Comparison of ENCODE assay signal across 1 cellular context in the genomic region with DNA sequence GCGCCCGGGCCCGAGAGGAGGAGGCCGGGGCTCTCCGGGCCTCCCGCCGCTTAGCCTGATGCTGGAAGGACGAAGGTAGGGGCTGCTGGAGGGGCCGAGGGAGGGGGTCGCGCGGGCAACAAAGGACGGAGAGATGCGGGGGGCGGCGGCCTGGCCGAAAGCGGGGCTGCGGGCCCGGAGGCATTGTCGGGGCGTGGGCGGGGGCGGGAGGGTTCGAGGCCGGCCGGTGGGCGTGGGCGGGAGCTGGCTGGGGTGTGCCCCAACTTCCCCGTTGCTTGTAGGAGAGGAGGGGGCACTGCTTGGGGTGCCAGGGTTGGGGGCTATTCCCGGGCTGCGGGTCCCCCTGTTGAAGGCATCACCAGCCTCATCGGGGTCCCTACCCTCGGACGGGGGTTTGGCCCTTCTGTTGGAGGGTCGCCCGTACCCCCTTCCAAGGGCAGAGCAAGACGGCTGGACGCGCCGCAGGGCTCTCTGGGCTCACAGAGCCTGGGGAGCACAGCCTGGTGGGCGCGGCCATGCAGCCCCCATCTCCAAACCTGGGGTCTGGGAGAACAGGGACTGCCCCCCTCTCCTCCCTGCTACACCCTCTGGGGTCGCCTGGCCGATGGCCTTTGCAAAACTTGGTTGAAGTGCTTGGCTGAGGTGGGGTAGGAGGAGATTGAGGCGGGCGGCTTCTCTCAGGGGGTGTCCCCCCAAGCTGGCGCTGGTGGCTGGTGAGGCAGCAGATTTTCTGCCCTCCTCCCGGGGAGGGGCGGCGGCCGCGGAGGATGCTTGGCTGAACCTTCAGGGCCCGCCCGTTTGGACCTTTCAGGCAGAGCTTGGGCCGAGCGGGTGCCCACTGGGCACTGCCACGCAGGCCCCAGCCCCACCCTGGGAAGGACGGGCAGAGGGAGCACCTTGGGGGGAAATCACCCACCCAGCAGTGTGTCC.
TF ChIP-seq lines count a peak whose summit lies in the region.

No MANE protein-coding gene starts in this region.

TF ChIP-seq in SK-N-SH treated with all-trans-retinoic acid at 6 μM for 48 hours, 23 proteins besides CTCF, POLR2A, EP300 and RAD21 (continued from another document):
- TF ChIP-seq, protein P1, sequence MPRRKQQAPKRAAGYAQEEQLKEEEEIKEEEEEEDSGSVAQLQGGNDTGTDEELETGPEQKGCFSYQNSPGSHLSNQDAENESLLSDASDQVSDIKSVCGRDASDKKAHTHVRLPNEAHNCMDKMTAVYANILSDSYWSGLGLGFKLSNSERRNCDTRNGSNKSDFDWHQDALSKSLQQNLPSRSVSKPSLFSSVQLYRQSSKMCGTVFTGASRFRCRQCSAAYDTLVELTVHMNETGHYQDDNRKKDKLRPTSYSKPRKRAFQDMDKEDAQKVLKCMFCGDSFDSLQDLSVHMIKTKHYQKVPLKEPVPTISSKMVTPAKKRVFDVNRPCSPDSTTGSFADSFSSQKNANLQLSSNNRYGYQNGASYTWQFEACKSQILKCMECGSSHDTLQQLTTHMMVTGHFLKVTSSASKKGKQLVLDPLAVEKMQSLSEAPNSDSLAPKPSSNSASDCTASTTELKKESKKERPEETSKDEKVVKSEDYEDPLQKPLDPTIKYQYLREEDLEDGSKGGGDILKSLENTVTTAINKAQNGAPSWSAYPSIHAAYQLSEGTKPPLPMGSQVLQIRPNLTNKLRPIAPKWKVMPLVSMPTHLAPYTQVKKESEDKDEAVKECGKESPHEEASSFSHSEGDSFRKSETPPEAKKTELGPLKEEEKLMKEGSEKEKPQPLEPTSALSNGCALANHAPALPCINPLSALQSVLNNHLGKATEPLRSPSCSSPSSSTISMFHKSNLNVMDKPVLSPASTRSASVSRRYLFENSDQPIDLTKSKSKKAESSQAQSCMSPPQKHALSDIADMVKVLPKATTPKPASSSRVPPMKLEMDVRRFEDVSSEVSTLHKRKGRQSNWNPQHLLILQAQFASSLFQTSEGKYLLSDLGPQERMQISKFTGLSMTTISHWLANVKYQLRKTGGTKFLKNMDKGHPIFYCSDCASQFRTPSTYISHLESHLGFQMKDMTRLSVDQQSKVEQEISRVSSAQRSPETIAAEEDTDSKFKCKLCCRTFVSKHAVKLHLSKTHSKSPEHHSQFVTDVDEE (CRISPR knock-in tag; IDR thresholded peaks at IDR 0.05), result no peak
- TF ChIP-seq, protein P2, sequence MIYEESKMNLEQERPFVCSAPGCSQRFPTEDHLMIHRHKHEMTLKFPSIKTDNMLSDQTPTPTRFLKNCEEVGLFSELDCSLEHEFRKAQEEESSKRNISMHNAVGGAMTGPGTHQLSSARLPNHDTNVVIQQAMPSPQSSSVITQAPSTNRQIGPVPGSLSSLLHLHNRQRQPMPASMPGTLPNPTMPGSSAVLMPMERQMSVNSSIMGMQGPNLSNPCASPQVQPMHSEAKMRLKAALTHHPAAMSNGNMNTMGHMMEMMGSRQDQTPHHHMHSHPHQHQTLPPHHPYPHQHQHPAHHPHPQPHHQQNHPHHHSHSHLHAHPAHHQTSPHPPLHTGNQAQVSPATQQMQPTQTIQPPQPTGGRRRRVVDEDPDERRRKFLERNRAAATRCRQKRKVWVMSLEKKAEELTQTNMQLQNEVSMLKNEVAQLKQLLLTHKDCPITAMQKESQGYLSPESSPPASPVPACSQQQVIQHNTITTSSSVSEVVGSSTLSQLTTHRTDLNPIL (CRISPR knock-in tag; IDR thresholded peaks at IDR 0.05; ENCODE audit: low read depth), result no peak
- TF ChIP-seq TOX (CRISPR knock-in tag; IDR thresholded peaks at IDR 0.05; ENCODE audit: borderline replicate concordance) (no peak), ZNF565 (CRISPR knock-in tag; conservative IDR thresholded peaks at IDR 0.05; ENCODE audit: low read depth) (no peak), SNAI2 (CRISPR knock-in tag; IDR thresholded peaks at IDR 0.05) (no peak), GLIS3 (CRISPR knock-in tag; IDR thresholded peaks at IDR 0.05) (no peak)
